18 cellular contexts compared by ENCODE assay signal in genomic region chr12:95601626-95602025, GRCh38. TPM values are rescaled to one million over a fixed set of nuclear protein-coding genes. Genes with fewer than 3 reads are reported as not detected.
DNase-seq lines count a peak whose midpoint lies in the region; ATAC-seq and TF ChIP-seq lines count a peak whose summit lies in the region.
"Had no signal": no experiment of that assay in that cellular context is flagged by ENCODE, and none has a peak within 500 bp of the region (broad histone marks: within the 10 kb centered on the region; RNA-seq: fewer than 3 reads in every experiment).

No MANE protein-coding gene starts in this region.

- no peaks in the 10 kb centered on the region for H3K36me3 ChIP-seq in osteoblast (ENCODE audit: insufficient read depth, low read length)
- H3K36me3 ChIP-seq: BLaER1 treated with 17β-estradiol and CSF1 and Interleukin-3, amounts not matched to agents 10 nM and 100 nM; prostate gland had no signal

- ATAC-seq in HG03354 (IDR thresholded peaks at IDR 0.05; ENCODE audit: poor library complexity, severe bottlenecking, unreplicated experiment), result no peak
- ATAC-seq: activated T-cell treated with anti-CD3 and anti-CD28 coated beads, Interleukin-2, amount 50 U/mL, for 72 hours; HepG2 had no signal

- no peaks in the 10 kb centered on the region for H3K9me3 ChIP-seq in osteoblast (ENCODE audit: low read depth, low read length)
- H3K9me3 ChIP-seq: BLaER1 treated with 17β-estradiol and CSF1 and Interleukin-3, amounts not matched to agents 10 nM and 100 nM; prostate gland had no signal

- no peak for TF ChIP-seq CTCF in fibroblast of mammary gland (conservative IDR thresholded peaks at IDR 0.05; ENCODE audit: control insufficient read depth, insufficient read depth, low read depth, low read length)
- no peak for TF ChIP-seq CTCF in osteoblast (IDR thresholded peaks at IDR 0.05; ENCODE audit: extremely low read depth, low read depth, low read length)

- peaks cover 30% of the 10 kb centered on the region for H3K4me1 ChIP-seq in osteoblast (ENCODE audit: insufficient read depth, low read length)
- H3K4me1 ChIP-seq: BLaER1 treated with 17β-estradiol and CSF1 and Interleukin-3, amounts not matched to agents 10 nM and 100 nM; prostate gland had no signal

- H4K20me1 ChIP-seq in osteoblast (ENCODE audit: insufficient read depth, low read length), result no peaks in the 10 kb centered on the region
- H4K20me1 ChIP-seq: BLaER1 treated with 17β-estradiol and CSF1 and Interleukin-3, amounts not matched to agents 10 nM and 100 nM had no signal

- H3K27ac ChIP-seq in osteoblast (ENCODE audit: low read depth, low read length), result peak overlapping the region; percentile 50
- H3K27ac ChIP-seq: BLaER1 treated with 17β-estradiol and CSF1 and Interleukin-3, amounts not matched to agents 10 nM and 100 nM; prostate gland had no signal

- no peaks in the 10 kb centered on the region for H3K27me3 ChIP-seq in osteoblast (ENCODE audit: insufficient read depth, low read length)
- H3K27me3 ChIP-seq: BLaER1 treated with 17β-estradiol and CSF1 and Interleukin-3, amounts not matched to agents 10 nM and 100 nM had no signal

- H3K4me3 ChIP-seq in fibroblast of mammary gland (ENCODE audit: control insufficient read depth, low read depth, low read length) (no peak overlapping the region), osteoblast (ENCODE audit: insufficient read depth, low read length) (no peak overlapping the region)
- H3K4me3 ChIP-seq: BLaER1 treated with 17β-estradiol and CSF1 and Interleukin-3, amounts not matched to agents 10 nM and 100 nM; prostate gland had no signal

- DNase-seq in EL (peak; percentile 70), RPMI7951 (ENCODE audit: low read depth) (peak; percentile 83), fibroblast of mammary gland (ENCODE audit: low read depth) (peak; percentile 81), osteoblast (ENCODE audit: insufficient read length, low spot score, missing footprints) (peak; percentile 66), NCI-H82 treated with DMSO at 0.1 percent for 48 hours (lab: John Stamatoyannopoulos, UW; ENCODE audit: unreplicated experiment) (no peak), NCI-H526 (lab: John Stamatoyannopoulos, UW) (no peak), HT-29 (ENCODE audit: low spot score) (no peak)
- DNase-seq: activated CD4-positive, alpha-beta T cell treated with anti-CD3 and anti-CD28 coated beads, Interleukin-2, amount 10 ng/mL, durations not matched to agents 24 days and 14 days; activated T-cell treated with anti-CD3 and anti-CD28 coated beads, Interleukin-2, amount 50 U/mL, for 72 hours; amniotic stem cell; DMS79 treated with DMSO at 0.1 percent for 48 hours; NCI-H1092; T-helper 2 cell had no signal

- no peaks in the 10 kb centered on the region for H3K79me2 ChIP-seq in osteoblast (ENCODE audit: insufficient read depth, low read length)

- H3K4me2 ChIP-seq in osteoblast (ENCODE audit: insufficient read depth, low read length), result peak overlapping the region; percentile 18
- H3K4me2 ChIP-seq: BLaER1 treated with 17β-estradiol and CSF1 and Interleukin-3, amounts not matched to agents 10 nM and 100 nM had no signal

- H2AFZ ChIP-seq in osteoblast (ENCODE audit: low read length), result no peak overlapping the region

RNA-seq across cellular contexts. Expression of gene USP44, which starts 50.4 kb away (rescaled TPM):
- total RNA-seq in RPMI7951 (2014; rRNA removed; shearing (Covaris generic)), result not detected in 2 replicates
- under 0.01 and 0.36 TPM in 2 replicates for total RNA-seq in osteoblast
- total RNA-seq in HT-29 (2014; rRNA removed; shearing (Covaris generic)), result not detected in 2 replicates
- total RNA-seq: NCI-H460 had no signal

Comparison
In these comparisons a context has a peak if more than half of its experiments do, and no peak if none do; other contexts are left out.
1. DNase-seq: peak in EL (single experiment), RPMI7951 (single experiment), fibroblast of mammary gland (single experiment) and osteoblast (single experiment); none in NCI-H82 treated with DMSO at 0.1 percent for 48 hours (single experiment), NCI-H526 (0 of 2) and HT-29 (single experiment).